In genomic region chr17:15908378-15908777, GRCh38 we compare ENCODE assay signal across 19 cellular contexts. TPM values are rescaled to one million over a fixed set of nuclear protein-coding genes. Genes with fewer than 3 reads are reported as not detected.
"Had no signal": no experiment of that assay in that cellular context is flagged by ENCODE, and none has a peak within 500 bp of the region (broad histone marks: within the 10 kb centered on the region; RNA-seq: fewer than 3 reads in every experiment).

No MANE protein-coding gene starts in this region.

- DNase-seq: Karpas-422, KG1, MG63, NCI-H1092, NCI-H1436, NCI-H187, NCI-H2029, NCI-H226, NCI-H446, NCI-H510A, NCI-H524 treated with DMSO at 0.1 percent for 48 hours, NCI-H69, NCI-H774, PC-3, SHP77, SJCRH30 had no signal

- H3K9me3 ChIP-seq: MG63, SJCRH30 had no signal

- H3K36me3 ChIP-seq: MG63, SJCRH30 had no signal

- H3K4me3 ChIP-seq: MG63, SJCRH30, SK-N-MC had no signal

- H3K27me3 ChIP-seq: MG63 had no signal

- H3K27ac ChIP-seq: RWPE1, SJCRH30, SK-N-MC had no signal

RNA-seq across cellular contexts. Expression of gene ADORA2B, which starts 36.6 kb away (rescaled TPM):
- total RNA-seq: OCI-LY7 had no signal
